In genomic region chr7:38142736-38143135, GRCh38 we compare ENCODE assay signal across 16 cellular contexts. TPM values are rescaled to one million over a fixed set of nuclear protein-coding genes. Genes with fewer than 3 reads are reported as not detected.
DNase-seq lines count a peak whose midpoint lies in the region; ATAC-seq lines count a peak whose summit lies in the region.
"Had no signal": no experiment of that assay in that cellular context is flagged by ENCODE, and none has a peak within 500 bp of the region (broad histone marks: within the 10 kb centered on the region; RNA-seq: fewer than 3 reads in every experiment).

No MANE protein-coding gene starts in this region.

- DNase-seq in islet precursor cell (no peak), kidney glomerular epithelial cell (lab: John Stamatoyannopoulos, UW) (no peak), cortex of kidney (lab: John Stamatoyannopoulos, UW) (no peak), posterior vena cava (ENCODE audit: low spot score) (no peak)
- DNase-seq: activated CD4-positive, CD25-positive, alpha-beta regulatory T cell; central memory CD4-positive, alpha-beta T cell; heart right ventricle; left lung; naive thymus-derived CD4-positive, alpha-beta T cell; NCI-H2171; stimulated activated CD4-positive, alpha-beta T cell treated with anti-CD3 and anti-CD28 coated beads, Interleukin-4, amount 100 ng/mL, for 1 hour; stimulated activated naive B cell treated with anti-CD40 and anti-IgM and Interleukin-4, amounts not matched to agents 10 μg/mL and 1 μg/mL and 100 μg/mL, for 72 hours had no signal

- ATAC-seq in GM18517 (IDR thresholded peaks at IDR 0.05; ENCODE audit: unreplicated experiment) (peak; percentile 84), GM21367 (IDR thresholded peaks at IDR 0.05; ENCODE audit: unreplicated experiment) (peak; percentile 90), HG02870 (IDR thresholded peaks at IDR 0.05; ENCODE audit: unreplicated experiment) (peak; percentile 69), HG03520 (IDR thresholded peaks at IDR 0.05; ENCODE audit: unreplicated experiment) (peak; percentile 69)
- ATAC-seq: heart right ventricle; left lung; naive thymus-derived CD4-positive, alpha-beta T cell; stimulated activated naive B cell treated with anti-CD40 and anti-IgM and Interleukin-4, amounts not matched to agents 10 μg/mL and 1 μg/mL and 100 μg/mL, for 72 hours had no signal

- intact Hi-C loops in posterior vena cava (cut with DNase I), result no loop called here

RNA-seq across cellular contexts. Expression of gene STARD3NL, which starts 35.3 kb away (rescaled TPM):
- 10 to 100 TPM; 37.0 to 41.8 TPM for total RNA-seq in posterior vena cava
